Comparison of ENCODE assay signal across 26 cellular contexts in the genomic region with DNA sequence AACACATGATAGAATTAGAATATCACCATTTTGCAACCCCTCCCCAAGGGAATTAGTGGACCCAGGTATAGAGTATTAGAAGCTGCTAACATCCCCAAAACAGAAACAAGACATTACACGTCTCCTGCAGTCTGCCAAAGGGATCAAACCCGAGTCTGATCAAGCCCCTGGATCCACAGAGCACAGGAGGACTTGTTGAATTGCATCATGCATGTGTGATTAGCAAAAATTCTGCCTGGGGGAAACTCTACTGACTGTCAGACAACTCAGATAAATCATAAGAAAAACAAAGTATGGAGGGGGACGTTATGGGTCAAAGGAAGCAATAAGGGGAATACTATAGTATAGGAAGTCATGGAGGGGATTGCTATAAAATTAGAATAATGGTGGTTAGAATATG.
"Had no signal": no experiment of that assay in that cellular context is flagged by ENCODE, and none has a peak within 500 bp of the region (broad histone marks: within the 10 kb centered on the region; RNA-seq: fewer than 3 reads in every experiment).

No MANE protein-coding gene starts in this region.

- H3K27me3 ChIP-seq: neural progenitor cell, ovary, right lobe of liver, sigmoid colon, suprapubic skin, testis, tibial artery, upper lobe of right lung, uterus had no signal

- H3K79me2 ChIP-seq: parathyroid adenoma had no signal

- H3K36me3 ChIP-seq: ovary, right lobe of liver, sigmoid colon, suprapubic skin, tibial artery, transverse colon, upper lobe of right lung, uterus had no signal

- H3K4me2 ChIP-seq: neural progenitor cell had no signal

- H2AFZ ChIP-seq: neural progenitor cell, parathyroid adenoma had no signal

- H3K9me3 ChIP-seq: ovary, psoas muscle, right lobe of liver, sigmoid colon, suprapubic skin, testis, tibial artery, transverse colon, uterus had no signal

- H3K27ac ChIP-seq: neural progenitor cell, ovary, parathyroid adenoma, psoas muscle, right lobe of liver, sigmoid colon, suprapubic skin, testis, tibial artery, transverse colon, upper lobe of right lung, uterus had no signal

- DNase-seq: natural killer cell; occipital lobe; ovary; posterior cingulate gyrus; psoas muscle; right cardiac atrium; right lobe of liver; sigmoid colon; small intestine; stimulated activated CD4-positive, alpha-beta T cell treated with anti-CD3 and anti-CD28 coated beads, Interleukin-12 subunit alpha, Interleukin-12 subunit beta, amount 100 ng/mL, for 4 hours; stimulated activated CD4-positive, alpha-beta T cell treated with anti-CD3 and anti-CD28 coated beads, Interleukin-1b, Interleukin-23, amount 100 ng/mL, for 48 hours; stimulated activated CD4-positive, alpha-beta T cell treated with anti-CD3 and anti-CD28 coated beads, Interleukin-4, amount 100 ng/mL, for 1 hour; stimulated activated CD4-positive, alpha-beta T cell treated with anti-CD3 and anti-CD28 coated beads, Interleukin-4, amount 100 ng/mL, for 4 hours; stimulated activated CD8-positive, alpha-beta memory T cell treated with anti-CD3 and anti-CD28 coated beads, Interleukin-4, amount 100 ng/mL, for 48 hours; stimulated activated naive CD8-positive, alpha-beta T cell treated with anti-CD3 and anti-CD28 coated beads, Interleukin-15, amount 100 ng/mL, for 72 hours; stimulated activated naive CD8-positive, alpha-beta T cell treated with anti-CD3 and anti-CD28 coated beads, Interleukin-15, Interleukin-2, amounts not matched to agents 100 U/mL and 50 U/mL, for 24 hours; substantia nigra; testis; tibial artery; transverse colon; upper lobe of right lung; uterus had no signal

- H3K4me3 ChIP-seq: neural progenitor cell, ovary, psoas muscle, right lobe of liver, sigmoid colon, suprapubic skin, testis, tibial artery, transverse colon, upper lobe of right lung, uterus had no signal

- H3K9ac ChIP-seq: neural progenitor cell, parathyroid adenoma had no signal

- H3K4me1 ChIP-seq: parathyroid adenoma, psoas muscle, right lobe of liver, sigmoid colon, suprapubic skin, tibial artery, transverse colon, upper lobe of right lung, uterus had no signal

- ATAC-seq: natural killer cell; psoas muscle; right cardiac atrium; right lobe of liver; stimulated activated memory B cell treated with anti-CD40 and anti-IgM and Interleukin-4, amounts not matched to agents 10 μg/mL and 1 μg/mL and 100 μg/mL, for 72 hours; stimulated activated naive CD8-positive, alpha-beta T cell treated with anti-CD3 and anti-CD28 coated beads, Interleukin-15, amount 100 ng/mL, for 72 hours; stimulated activated naive CD8-positive, alpha-beta T cell treated with anti-CD3 and anti-CD28 coated beads, Interleukin-15, Interleukin-2, amounts not matched to agents 100 U/mL and 50 U/mL, for 24 hours; upper lobe of right lung had no signal

- FAIRE-seq: small intestine had no signal
